ENCODE assay signal across 1 cellular context in genomic region chr4:6907658-6908191, GRCh38.
TF ChIP-seq lines count a peak whose summit lies in the region.

No MANE protein-coding gene starts in this region.

TF ChIP-seq in HepG2, 621 proteins besides CTCF, POLR2A, EP300 and RAD21 (continued from another document and continues in another):
- TF ChIP-seq ZNF770 (CRISPR knock-in tag; IDR thresholded peaks at IDR 0.05) (no peak), GATAD1 (CRISPR knock-in tag; IDR thresholded peaks at IDR 0.05) (0 out of 2 replicates have a peak, but pooled peaks have one; percentile 39), SOX6 (IDR thresholded peaks at IDR 0.05) (no peak), SOX6 (CRISPR knock-in tag; IDR thresholded peaks at IDR 0.05) (peak; percentile 61), ZFY (CRISPR knock-in tag; IDR thresholded peaks at IDR 0.05) (peak; percentile 28; the same call in 1 of the 2 replicates), EZH2 (conservative IDR thresholded peaks at IDR 0.05; ENCODE audit: low read depth, low read length) (no peak), ZC3H4 (CRISPR knock-in tag; IDR thresholded peaks at IDR 0.05; ENCODE audit: borderline replicate concordance) (peak; percentile 64; the same call in 1 of the 2 replicates), MED1 (CRISPR knock-in tag; IDR thresholded peaks at IDR 0.05) (0 out of 2 replicates have a peak, but pooled peaks have one; percentile 39), THAP11 (CRISPR knock-in tag; IDR thresholded peaks at IDR 0.05) (peak; percentile 38; the same call in 1 of the 2 replicates), ZNF232 (CRISPR knock-in tag; IDR thresholded peaks at IDR 0.05; ENCODE audit: borderline replicate concordance) (no peak), KDM6A (CRISPR knock-in tag; IDR thresholded peaks at IDR 0.05; ENCODE audit: low read depth) (no peak), ZNF605 (CRISPR knock-in tag; IDR thresholded peaks at IDR 0.05) (peak; percentile 5; the same call in 1 of the 2 replicates), CHD4 (IDR thresholded peaks at IDR 0.05; ENCODE audit: borderline replicate concordance, low read length) (no peak), ZNF318 (CRISPR knock-in tag; IDR thresholded peaks at IDR 0.05) (peak; percentile 62; the same call in 1 of the 2 replicates), SMC3 (IDR thresholded peaks at IDR 0.05; ENCODE audit: low read length) (peak; percentile 53), IRF2 (CRISPR knock-in tag; IDR thresholded peaks at IDR 0.05) (0 out of 2 replicates have a peak, but pooled peaks have one; percentile 57), DBP (CRISPR knock-in tag; IDR thresholded peaks at IDR 0.05; ENCODE audit: not compliant biosample characterization) (no peak), SPEN (CRISPR knock-in tag; IDR thresholded peaks at IDR 0.05; ENCODE audit: low read depth) (peak; percentile 59; the same call in 1 of the 2 replicates), SRF (IDR thresholded peaks at IDR 0.05; ENCODE audit: low read depth, low read length) (no peak), ZNF747 (CRISPR knock-in tag; IDR thresholded peaks at IDR 0.05; ENCODE audit: borderline replicate concordance) (no peak), ZNF543 (CRISPR knock-in tag; IDR thresholded peaks at IDR 0.05) (no peak), NONO (IDR thresholded peaks at IDR 0.05) (no peak), NONO (CRISPR knock-in tag; conservative IDR thresholded peaks at IDR 0.05) (no peak), NCOA1 (CRISPR knock-in tag; IDR thresholded peaks at IDR 0.05) (no peak), ZNF138 (CRISPR knock-in tag; IDR thresholded peaks at IDR 0.05; ENCODE audit: low read depth) (no peak), ZNF34 (CRISPR knock-in tag; IDR thresholded peaks at IDR 0.05; ENCODE audit: borderline replicate concordance) (no peak), ATF5 (CRISPR knock-in tag; IDR thresholded peaks at IDR 0.05; ENCODE audit: low read depth) (no peak), ZBTB25 (CRISPR knock-in tag; IDR thresholded peaks at IDR 0.05) (peak; percentile 70; the same call in 1 of the 2 replicates), TOE1 (CRISPR knock-in tag; IDR thresholded peaks at IDR 0.05) (no peak), ZMYM3 (CRISPR knock-in tag; IDR thresholded peaks at IDR 0.05) (no peak), NRL (CRISPR knock-in tag; IDR thresholded peaks at IDR 0.05; ENCODE audit: borderline replicate concordance) (peak; percentile 57; the same call in 1 of the 2 replicates), ZNF616 (CRISPR knock-in tag; IDR thresholded peaks at IDR 0.05; ENCODE audit: low read depth) (no peak), ZNF598 (CRISPR knock-in tag; IDR thresholded peaks at IDR 0.05; ENCODE audit: borderline replicate concordance) (no peak), STAG1 (CRISPR knock-in tag; IDR thresholded peaks at IDR 0.05) (peak; percentile 79), MTERF4 (CRISPR knock-in tag; IDR thresholded peaks at IDR 0.05) (no peak), KLF15 (CRISPR knock-in tag; IDR thresholded peaks at IDR 0.05; ENCODE audit: borderline replicate concordance) (no peak), SP4 (CRISPR knock-in tag; IDR thresholded peaks at IDR 0.05) (no peak), ZNF292 (CRISPR knock-in tag; IDR thresholded peaks at IDR 0.05; ENCODE audit: borderline replicate concordance, low read depth) (no peak)
- TF ChIP-seq, protein P1, sequence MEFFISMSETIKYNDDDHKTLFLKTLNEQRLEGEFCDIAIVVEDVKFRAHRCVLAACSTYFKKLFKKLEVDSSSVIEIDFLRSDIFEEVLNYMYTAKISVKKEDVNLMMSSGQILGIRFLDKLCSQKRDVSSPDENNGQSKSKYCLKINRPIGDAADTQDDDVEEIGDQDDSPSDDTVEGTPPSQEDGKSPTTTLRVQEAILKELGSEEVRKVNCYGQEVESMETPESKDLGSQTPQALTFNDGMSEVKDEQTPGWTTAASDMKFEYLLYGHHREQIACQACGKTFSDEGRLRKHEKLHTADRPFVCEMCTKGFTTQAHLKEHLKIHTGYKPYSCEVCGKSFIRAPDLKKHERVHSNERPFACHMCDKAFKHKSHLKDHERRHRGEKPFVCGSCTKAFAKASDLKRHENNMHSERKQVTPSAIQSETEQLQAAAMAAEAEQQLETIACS (CRISPR knock-in tag; IDR thresholded peaks at IDR 0.05): no peak
- TF ChIP-seq, protein P2, sequence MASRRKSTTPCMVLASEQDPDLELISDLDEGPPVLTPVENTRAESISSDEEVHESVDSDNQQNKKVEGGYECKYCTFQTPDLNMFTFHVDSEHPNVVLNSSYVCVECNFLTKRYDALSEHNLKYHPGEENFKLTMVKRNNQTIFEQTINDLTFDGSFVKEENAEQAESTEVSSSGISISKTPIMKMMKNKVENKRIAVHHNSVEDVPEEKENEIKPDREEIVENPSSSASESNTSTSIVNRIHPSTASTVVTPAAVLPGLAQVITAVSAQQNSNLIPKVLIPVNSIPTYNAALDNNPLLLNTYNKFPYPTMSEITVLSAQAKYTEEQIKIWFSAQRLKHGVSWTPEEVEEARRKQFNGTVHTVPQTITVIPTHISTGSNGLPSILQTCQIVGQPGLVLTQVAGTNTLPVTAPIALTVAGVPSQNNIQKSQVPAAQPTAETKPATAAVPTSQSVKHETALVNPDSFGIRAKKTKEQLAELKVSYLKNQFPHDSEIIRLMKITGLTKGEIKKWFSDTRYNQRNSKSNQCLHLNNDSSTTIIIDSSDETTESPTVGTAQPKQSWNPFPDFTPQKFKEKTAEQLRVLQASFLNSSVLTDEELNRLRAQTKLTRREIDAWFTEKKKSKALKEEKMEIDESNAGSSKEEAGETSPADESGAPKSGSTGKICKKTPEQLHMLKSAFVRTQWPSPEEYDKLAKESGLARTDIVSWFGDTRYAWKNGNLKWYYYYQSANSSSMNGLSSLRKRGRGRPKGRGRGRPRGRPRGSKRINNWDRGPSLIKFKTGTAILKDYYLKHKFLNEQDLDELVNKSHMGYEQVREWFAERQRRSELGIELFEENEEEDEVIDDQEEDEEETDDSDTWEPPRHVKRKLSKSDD (CRISPR knock-in tag; IDR thresholded peaks at IDR 0.05; ENCODE audit: low read depth): no peak; the same call in 1 of the 2 replicates
- TF ChIP-seq, protein P3, sequence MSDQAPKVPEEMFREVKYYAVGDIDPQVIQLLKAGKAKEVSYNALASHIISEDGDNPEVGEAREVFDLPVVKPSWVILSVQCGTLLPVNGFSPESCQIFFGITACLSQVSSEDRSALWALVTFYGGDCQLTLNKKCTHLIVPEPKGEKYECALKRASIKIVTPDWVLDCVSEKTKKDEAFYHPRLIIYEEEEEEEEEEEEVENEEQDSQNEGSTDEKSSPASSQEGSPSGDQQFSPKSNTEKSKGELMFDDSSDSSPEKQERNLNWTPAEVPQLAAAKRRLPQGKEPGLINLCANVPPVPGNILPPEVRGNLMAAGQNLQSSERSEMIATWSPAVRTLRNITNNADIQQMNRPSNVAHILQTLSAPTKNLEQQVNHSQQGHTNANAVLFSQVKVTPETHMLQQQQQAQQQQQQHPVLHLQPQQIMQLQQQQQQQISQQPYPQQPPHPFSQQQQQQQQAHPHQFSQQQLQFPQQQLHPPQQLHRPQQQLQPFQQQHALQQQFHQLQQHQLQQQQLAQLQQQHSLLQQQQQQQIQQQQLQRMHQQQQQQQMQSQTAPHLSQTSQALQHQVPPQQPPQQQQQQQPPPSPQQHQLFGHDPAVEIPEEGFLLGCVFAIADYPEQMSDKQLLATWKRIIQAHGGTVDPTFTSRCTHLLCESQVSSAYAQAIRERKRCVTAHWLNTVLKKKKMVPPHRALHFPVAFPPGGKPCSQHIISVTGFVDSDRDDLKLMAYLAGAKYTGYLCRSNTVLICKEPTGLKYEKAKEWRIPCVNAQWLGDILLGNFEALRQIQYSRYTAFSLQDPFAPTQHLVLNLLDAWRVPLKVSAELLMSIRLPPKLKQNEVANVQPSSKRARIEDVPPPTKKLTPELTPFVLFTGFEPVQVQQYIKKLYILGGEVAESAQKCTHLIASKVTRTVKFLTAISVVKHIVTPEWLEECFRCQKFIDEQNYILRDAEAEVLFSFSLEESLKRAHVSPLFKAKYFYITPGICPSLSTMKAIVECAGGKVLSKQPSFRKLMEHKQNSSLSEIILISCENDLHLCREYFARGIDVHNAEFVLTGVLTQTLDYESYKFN (CRISPR knock-in tag; conservative IDR thresholded peaks at IDR 0.05): no peak
